ENCODE assay signal across 1 cellular context in genomic region chr17:65562206-65562531, GRCh38.
TF ChIP-seq lines count a peak whose summit lies in the region.

No MANE protein-coding gene starts in this region.

TF ChIP-seq in GM23338, 12 proteins besides CTCF, POLR2A, EP300 and RAD21 (continued from another document):
- TF ChIP-seq REST (IDR thresholded peaks at IDR 0.05; ENCODE audit: unreplicated experiment) (no peak), POLR2AphosphoS5 (IDR thresholded peaks at IDR 0.05; ENCODE audit: low read depth) (no peak), ETS1 (IDR thresholded peaks at IDR 0.05) (no peak), JUNB (IDR thresholded peaks at IDR 0.05; ENCODE audit: unreplicated experiment) (no peak), STAT1 (IDR thresholded peaks at IDR 0.05; ENCODE audit: unreplicated experiment) (no peak)
